6 cellular contexts compared by ENCODE assay signal in the genomic region with DNA sequence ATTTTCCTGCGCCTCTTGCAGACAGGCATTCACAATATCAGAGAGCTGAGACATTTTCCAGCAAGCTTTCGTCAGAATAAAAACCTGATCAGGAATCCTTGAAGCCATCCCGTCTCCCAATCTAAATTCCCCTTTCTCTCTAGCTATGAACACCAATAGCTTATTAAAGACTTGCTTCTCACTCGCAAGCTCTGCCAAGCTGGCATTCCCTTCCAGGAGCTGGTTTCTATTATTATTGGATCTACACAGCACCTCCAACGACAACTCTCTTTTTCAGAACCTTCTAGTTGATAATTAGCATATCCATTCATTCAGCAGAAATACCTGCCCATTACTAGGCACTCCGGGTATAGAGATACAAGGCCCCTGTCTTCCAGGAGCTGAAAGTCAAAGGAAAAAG.
"Had no signal": no experiment of that assay in that cellular context is flagged by ENCODE, and none has a peak within 500 bp of the region (broad histone marks: within the 10 kb centered on the region; RNA-seq: fewer than 3 reads in every experiment).

No MANE protein-coding gene starts in this region.

- H3K4me3 Mint-ChIP-seq: H9, IgD-negative memory B cell had no signal

- DNase-seq: H9, HCEC 1CT, KBM-7 had no signal

- H3K36me3 Mint-ChIP-seq: IgD-negative memory B cell had no signal

- ATAC-seq: HepG2 had no signal

- H3K27ac Mint-ChIP-seq: H9, IgD-negative memory B cell had no signal

- H3K9me3 Mint-ChIP-seq: H9, IgD-negative memory B cell had no signal

- H3K4me1 Mint-ChIP-seq: H9, IgD-negative memory B cell had no signal

- H3K27ac ChIP-seq: HL-60 had no signal
